10 cellular contexts compared by ENCODE assay signal in genomic region chr20:1489764-1490436, GRCh38. TPM values are rescaled to one million over a fixed set of nuclear protein-coding genes. Genes with fewer than 3 reads are reported as not detected.
A peak's percentile ranks its signal among the peaks of the same experiment; 100 is the strongest.
DNase-seq lines count a peak whose midpoint lies in the region; ATAC-seq and TF ChIP-seq lines count a peak whose summit lies in the region.
"Had no signal": no experiment of that assay in that cellular context is flagged by ENCODE, and none has a peak within 500 bp of the region (broad histone marks: within the 10 kb centered on the region; RNA-seq: fewer than 3 reads in every experiment).

No MANE protein-coding gene starts in this region.

- peaks cover 54% of the 10 kb centered on the region for H3K27me3 Mint-ChIP-seq in stimulated activated naive CD8-positive, alpha-beta T cell treated with anti-CD3 and anti-CD28 coated beads, Interleukin-15, amount 100 ng/mL, for 72 hours
- peaks cover 2% of the 10 kb centered on the region for H3K27me3 Mint-ChIP-seq in endothelial cell (ENCODE audit: unreplicated experiment)
- peaks cover 25% of the 10 kb centered on the region for H3K27me3 Mint-ChIP-seq in progenitor cell of endocrine pancreas

- TF ChIP-seq CTCF in endothelial cell (IDR thresholded peaks at IDR 0.05; ENCODE audit: unreplicated experiment) (no peak), progenitor cell of endocrine pancreas (IDR thresholded peaks at IDR 0.05; ENCODE audit: unreplicated experiment) (no peak)

- H3K9me3 Mint-ChIP-seq in stimulated activated naive CD8-positive, alpha-beta T cell treated with anti-CD3 and anti-CD28 coated beads, Interleukin-15, amount 100 ng/mL, for 72 hours: no peaks in the 10 kb centered on the region
- H3K9me3 Mint-ChIP-seq in endothelial cell (ENCODE audit: unreplicated experiment): no peaks in the 10 kb centered on the region
- peaks cover 2% of the 10 kb centered on the region for H3K9me3 Mint-ChIP-seq in progenitor cell of endocrine pancreas (ENCODE audit: low read depth)
- H3K9me3 Mint-ChIP-seq: activated B cell treated with CpG ODN at 0.5 μM for 24 hours had no signal

- peaks cover 23% of the 10 kb centered on the region for H3K4me1 Mint-ChIP-seq in stimulated activated naive CD8-positive, alpha-beta T cell treated with anti-CD3 and anti-CD28 coated beads, Interleukin-15, amount 100 ng/mL, for 72 hours
- H3K4me1 Mint-ChIP-seq in endothelial cell (ENCODE audit: unreplicated experiment): peaks cover 57% of the 10 kb centered on the region
- peaks cover 8% of the 10 kb centered on the region for H3K4me1 Mint-ChIP-seq in progenitor cell of endocrine pancreas (ENCODE audit: low read depth)

- no peak overlapping the region for H3K27ac Mint-ChIP-seq in stimulated activated naive CD8-positive, alpha-beta T cell treated with anti-CD3 and anti-CD28 coated beads, Interleukin-15, amount 100 ng/mL, for 72 hours
- H3K27ac Mint-ChIP-seq in endothelial cell (ENCODE audit: unreplicated experiment): peak overlapping the region; percentile 36
- H3K27ac Mint-ChIP-seq in progenitor cell of endocrine pancreas: no peak overlapping the region
- H3K27ac Mint-ChIP-seq: activated B cell treated with CpG ODN at 0.5 μM for 24 hours had no signal

- H3K36me3 Mint-ChIP-seq in endothelial cell (ENCODE audit: low read depth, unreplicated experiment): peaks cover 11% of the 10 kb centered on the region
- no peaks in the 10 kb centered on the region for H3K36me3 Mint-ChIP-seq in progenitor cell of endocrine pancreas (ENCODE audit: insufficient read depth)

- peak; percentile 14 for ATAC-seq in stimulated activated naive CD8-positive, alpha-beta T cell treated with anti-CD3 and anti-CD28 coated beads, Interleukin-15, Interleukin-2, amounts not matched to agents 100 U/mL and 50 U/mL, for 24 hours
- no peak for ATAC-seq in stimulated activated naive CD8-positive, alpha-beta T cell treated with anti-CD3 and anti-CD28 coated beads, Interleukin-15, amount 100 ng/mL, for 72 hours
- ATAC-seq in HG03342 (IDR thresholded peaks at IDR 0.05; ENCODE audit: unreplicated experiment) (no peak), HG02610 (IDR thresholded peaks at IDR 0.05; ENCODE audit: unreplicated experiment) (no peak), GM18907 (IDR thresholded peaks at IDR 0.05; ENCODE audit: unreplicated experiment) (no peak)

- no peak overlapping the region for H3K4me3 Mint-ChIP-seq in stimulated activated naive CD8-positive, alpha-beta T cell treated with anti-CD3 and anti-CD28 coated beads, Interleukin-15, amount 100 ng/mL, for 72 hours
- H3K4me3 Mint-ChIP-seq in endothelial cell (ENCODE audit: unreplicated experiment) (peak overlapping the region; percentile 85), progenitor cell of endocrine pancreas (ENCODE audit: low read depth) (no peak overlapping the region)
- H3K4me3 Mint-ChIP-seq: activated B cell treated with CpG ODN at 0.5 μM for 24 hours had no signal

- no peak for DNase-seq in stimulated activated naive CD8-positive, alpha-beta T cell treated with anti-CD3 and anti-CD28 coated beads, Interleukin-15, Interleukin-2, amounts not matched to agents 100 U/mL and 50 U/mL, for 24 hours
- DNase-seq in stimulated activated naive CD8-positive, alpha-beta T cell treated with anti-CD3 and anti-CD28 coated beads, Interleukin-15, amount 100 ng/mL, for 72 hours: no peak
- DNase-seq in endothelial cell (ENCODE audit: low spot score): no peak
- DNase-seq in medulla oblongata (ENCODE audit: extremely low spot score): peak; percentile 19
- no peak for DNase-seq in progenitor cell of endocrine pancreas (ENCODE audit: low spot score, unreplicated experiment)
- DNase-seq: activated B cell treated with CpG ODN at 0.5 μM for 24 hours, NCI-H2029 treated with DMSO at 0.1 percent for 48 hours had no signal

RNA-seq across cellular contexts. Expression of gene SIRPB2, which starts 1.3 kb away (rescaled TPM):
- total RNA-seq in endothelial cell (ENCODE audit: unreplicated experiment) (41.5 TPM), progenitor cell of endocrine pancreas (not detected in 2 replicates)
- total RNA-seq: activated B cell treated with CpG ODN at 0.5 μM for 24 hours had no signal

RNA-seq across cellular contexts. Expression of gene NSFL1C, which starts 23.3 kb away (rescaled TPM):
- total RNA-seq in endothelial cell (ENCODE audit: unreplicated experiment): 104 TPM
- total RNA-seq in progenitor cell of endocrine pancreas: 88.6 and 88.7 TPM in 2 replicates

Comparison
In these comparisons a context has a peak if more than half of its experiments do, and no peak if none do; other contexts are left out.
1. RNA of gene SIRPB2, which starts 1.3 kb away (total RNA-seq): 41.5 TPM in endothelial cell (single experiment); not detected in progenitor cell of endocrine pancreas; every median in the first group is over 10 times any median in the second.